In the genomic region with DNA sequence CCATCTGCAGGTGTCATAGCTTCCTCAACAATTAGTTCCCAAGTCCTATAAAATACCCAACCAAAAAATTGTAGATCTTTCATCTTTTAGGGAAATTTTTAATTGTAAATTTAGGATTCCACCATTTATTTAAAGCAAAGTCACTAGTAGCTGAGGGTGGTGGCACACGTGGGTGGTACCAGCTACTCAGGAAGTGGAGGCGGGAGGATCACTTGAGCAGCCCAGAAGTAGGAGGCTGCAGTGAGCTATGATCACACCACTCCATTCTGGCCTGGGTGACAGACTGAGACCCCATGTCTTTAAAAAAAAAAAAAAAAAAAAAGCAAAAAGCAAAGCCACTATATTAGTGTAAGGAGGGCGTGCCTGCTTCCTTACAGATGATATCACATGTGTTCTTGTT, we compare ENCODE assay signal across 25 cellular contexts.
"Had no signal": no experiment of that assay in that cellular context is flagged by ENCODE, and none has a peak within 500 bp of the region (broad histone marks: within the 10 kb centered on the region; RNA-seq: fewer than 3 reads in every experiment).

No MANE protein-coding gene starts in this region.

- H3K27ac ChIP-seq: epithelial cell of prostate, esophagus squamous epithelium, hepatocyte, pancreas, prostate gland, testis, transverse colon had no signal

- DNase-seq: activated B cell treated with CpG ODN at 0.5 μM for 24 hours; activated CD4-positive, alpha-beta T cell treated with anti-CD3 and anti-CD28 coated beads, Interleukin-2, amount 50 U/mL, for 4 hours; activated gamma-delta T cell treated with Interleukin-2 at 50 U/mL for 16 hours; activated T-cell treated with anti-CD3 and anti-CD28 coated beads, Interleukin-2, amount 50 U/mL, for 4 hours; anterior cingulate cortex; effector CD4-positive, alpha-beta T cell; esophagus squamous epithelium; glutamatergic neuron; islet precursor cell; left cardiac atrium; left ventricle myocardium superior; pancreas; retina; small intestine; stimulated activated naive CD4-positive, alpha-beta T cell; testis; transverse colon had no signal

- H3K4me1 ChIP-seq: esophagus squamous epithelium, prostate gland, testis, transverse colon had no signal

- H3K36me3 Mint-ChIP-seq: activated naive CD4-positive, alpha-beta T cell treated with anti-CD3 and anti-CD28 coated beads, Interleukin-2, amount 50 U/mL, for 24 hours had no signal

- H3K36me3 ChIP-seq: esophagus squamous epithelium, pancreas, prostate gland, transverse colon had no signal

- H3K27me3 Mint-ChIP-seq: activated B cell treated with CpG ODN at 0.5 μM for 24 hours; activated naive CD4-positive, alpha-beta T cell treated with anti-CD3 and anti-CD28 coated beads, Interleukin-2, amount 50 U/mL, for 24 hours; activated T-helper 17 cell treated with anti-CD3 and anti-CD28 coated beads, Interleukin-2, amount 50 U/mL, for 72 hours; dendritic cell treated with granulocyte-macrophage colony-stimulating factor and Interleukin-4, amounts not matched to agents 40 ng/mL and 50 ng/mL, for 4 days had no signal

- H3K27ac Mint-ChIP-seq: activated B cell treated with CpG ODN at 0.5 μM for 24 hours; activated naive CD4-positive, alpha-beta T cell treated with anti-CD3 and anti-CD28 coated beads, Interleukin-2, amount 50 U/mL, for 24 hours; activated T-helper 17 cell treated with anti-CD3 and anti-CD28 coated beads, Interleukin-2, amount 50 U/mL, for 72 hours; dendritic cell treated with granulocyte-macrophage colony-stimulating factor and Interleukin-4, amounts not matched to agents 40 ng/mL and 50 ng/mL, for 4 days had no signal

- ATAC-seq: activated T-cell treated with anti-CD3 and anti-CD28 coated beads, Interleukin-2, amount 50 U/mL, for 4 hours; activated T-helper 17 cell treated with anti-CD3 and anti-CD28 coated beads, Interleukin-2, amount 50 U/mL, for 72 hours; left cardiac atrium; left ventricle myocardium superior; pancreas; sciatic nerve had no signal

- H3K9me3 ChIP-seq: esophagus squamous epithelium, pancreas, prostate gland, testis, transverse colon had no signal

- H3K9me3 Mint-ChIP-seq: activated B cell treated with CpG ODN at 0.5 μM for 24 hours; activated naive CD4-positive, alpha-beta T cell treated with anti-CD3 and anti-CD28 coated beads, Interleukin-2, amount 50 U/mL, for 24 hours; activated T-cell treated with anti-CD3 and anti-CD28 coated beads, Interleukin-2, amount 50 U/mL, for 4 hours; activated T-helper 17 cell treated with anti-CD3 and anti-CD28 coated beads, Interleukin-2, amount 50 U/mL, for 72 hours; central memory CD8-positive, alpha-beta T cell; dendritic cell treated with granulocyte-macrophage colony-stimulating factor and Interleukin-4, amounts not matched to agents 40 ng/mL and 50 ng/mL, for 4 days had no signal

- H3K4me3 ChIP-seq: esophagus squamous epithelium, hepatocyte, pancreas, prostate gland, testis, transverse colon had no signal

- H2AFZ ChIP-seq: hepatocyte had no signal

- H3K4me2 ChIP-seq: hepatocyte had no signal

- H3K27me3 ChIP-seq: esophagus squamous epithelium, hepatocyte, pancreas, testis, transverse colon had no signal

- H3K79me2 ChIP-seq: hepatocyte had no signal

- H3K4me3 Mint-ChIP-seq: activated B cell treated with CpG ODN at 0.5 μM for 24 hours; activated naive CD4-positive, alpha-beta T cell treated with anti-CD3 and anti-CD28 coated beads, Interleukin-2, amount 50 U/mL, for 24 hours; activated T-cell treated with anti-CD3 and anti-CD28 coated beads, Interleukin-2, amount 50 U/mL, for 4 hours; activated T-helper 17 cell treated with anti-CD3 and anti-CD28 coated beads, Interleukin-2, amount 50 U/mL, for 72 hours; central memory CD8-positive, alpha-beta T cell; dendritic cell treated with granulocyte-macrophage colony-stimulating factor and Interleukin-4, amounts not matched to agents 40 ng/mL and 50 ng/mL, for 4 days had no signal

- H3K4me1 Mint-ChIP-seq: activated B cell treated with CpG ODN at 0.5 μM for 24 hours; activated naive CD4-positive, alpha-beta T cell treated with anti-CD3 and anti-CD28 coated beads, Interleukin-2, amount 50 U/mL, for 24 hours had no signal
